In genomic region chr17:50372708-50373556, GRCh38 we compare ENCODE assay signal across 1 cellular context.
A peak's percentile ranks its signal among the peaks of the same experiment; 100 is the strongest.
TF ChIP-seq lines count a peak whose summit lies in the region.

TSS of gene EME1 (plus strand) at chr17:50373229. CDS start at chr17:50375209, 1,980 bp downstream.
TSS of gene MRPL27 (minus strand) at chr17:50373184. CDS start at chr17:50373170, 14 bp downstream.

TF ChIP-seq in GM12878, 131 proteins besides CTCF, POLR2A, EP300 and RAD21 (continued from another document and continues in another):
- TF ChIP-seq ZNF592 (IDR thresholded peaks at IDR 0.05) (no peak), SP1 (IDR thresholded peaks at IDR 0.05; ENCODE audit: low read depth, low read length) (no peak), POLR2AphosphoS5 (IDR thresholded peaks at IDR 0.05; ENCODE audit: low read length) (peak; percentile 98), FOXK2 (IDR thresholded peaks at IDR 0.05) (peak; percentile 77), JUND (IDR thresholded peaks at IDR 0.05; ENCODE audit: low read depth, low read length) (no peak), SMAD1 (IDR thresholded peaks at IDR 0.05; ENCODE audit: low read depth, partially characterized antibody) (peak; percentile 67), HCFC1 (IDR thresholded peaks at IDR 0.05; ENCODE audit: low read length) (peak; percentile 66), HSF1 (IDR thresholded peaks at IDR 0.05; ENCODE audit: low read depth, low read length) (no peak), HDAC6 (IDR thresholded peaks at IDR 0.05; ENCODE audit: unreplicated experiment) (no peak), KDM1A (IDR thresholded peaks at IDR 0.05; ENCODE audit: borderline replicate concordance) (no peak), ZNF622 (IDR thresholded peaks at IDR 0.05) (no peak), ATF2 (IDR thresholded peaks at IDR 0.05; ENCODE audit: low read length) (no peak), RUNX3 (IDR thresholded peaks at IDR 0.05; ENCODE audit: low read length) (no peak), SKIL (IDR thresholded peaks at IDR 0.05; ENCODE audit: low read depth, poor library complexity, severe bottlenecking) (no peak), YBX1 (IDR thresholded peaks at IDR 0.05) (no peak), KAT2A (conservative IDR thresholded peaks at IDR 0.05; ENCODE audit: control insufficient read depth, low read depth, low read length) (no peak), RAD51 (IDR thresholded peaks at IDR 0.05) (peak; percentile 100), ESRRA (IDR thresholded peaks at IDR 0.05; ENCODE audit: low read length) (no peak), JUNB (IDR thresholded peaks at IDR 0.05) (no peak), CREB1 (IDR thresholded peaks at IDR 0.05; ENCODE audit: low read depth) (peak; percentile 72), STAT3 (IDR thresholded peaks at IDR 0.05; ENCODE audit: low read depth, low read length) (no peak), SIN3A (IDR thresholded peaks at IDR 0.05; ENCODE audit: low read depth, low read length) (peak; percentile 99), SREBF2 (IDR thresholded peaks at IDR 0.05; ENCODE audit: low read length) (0 out of 2 replicates have a peak, but pooled peaks have one; percentile 53), BHLHE40 (IDR thresholded peaks at IDR 0.05; ENCODE audit: borderline replicate concordance in 1 of 2, low read depth in 2 of 2, low read length in 1 of 2) (peak; percentile 83 to 98), NFYA (IDR thresholded peaks at IDR 0.05; ENCODE audit: borderline replicate concordance, low read depth, low read length) (no peak), BMI1 (IDR thresholded peaks at IDR 0.05; ENCODE audit: borderline replicate concordance) (no peak), HDGF (IDR thresholded peaks at IDR 0.05) (no peak; the same call in 1 of the 2 replicates), USF2 (IDR thresholded peaks at IDR 0.05; ENCODE audit: borderline replicate concordance, low read depth, low read length) (peak; percentile 93), MEF2A (IDR thresholded peaks at IDR 0.05; ENCODE audit: insufficient read depth, low read depth, low read length) (no peak), FOS (IDR thresholded peaks at IDR 0.05; ENCODE audit: borderline replicate concordance, extremely low read depth, insufficient read length) (no peak), PBX3 (IDR thresholded peaks at IDR 0.05; ENCODE audit: insufficient replicate concordance, low read depth, low read length) (peak; percentile 9), SUZ12 (IDR thresholded peaks at IDR 0.05; ENCODE audit: unreplicated experiment) (no peak), ZNF24 (IDR thresholded peaks at IDR 0.05) (no peak), EZH2 (IDR thresholded peaks at IDR 0.05; ENCODE audit: borderline replicate concordance, control insufficient read depth, low read depth, low read length) (no peak), SMARCA5 (IDR thresholded peaks at IDR 0.05) (no peak), TARDBP (IDR thresholded peaks at IDR 0.05; ENCODE audit: borderline replicate concordance) (no peak), E2F4 (IDR thresholded peaks at IDR 0.05; ENCODE audit: low read depth, low read length) (peak; percentile 93), SUPT20H (IDR thresholded peaks at IDR 0.05; ENCODE audit: borderline replicate concordance, control insufficient read depth, low read depth, low read length) (no peak), ZBTB33 (IDR thresholded peaks at IDR 0.05) (no peak), USF1 (IDR thresholded peaks at IDR 0.05; ENCODE audit: borderline replicate concordance, extremely low read length, insufficient read depth, low read depth, low read length) (peak; percentile 95), MEF2B (IDR thresholded peaks at IDR 0.05; ENCODE audit: partially characterized antibody, poor library complexity, severe bottlenecking) (peak; percentile 62), SRF (IDR thresholded peaks at IDR 0.05; ENCODE audit: low read depth in 2 of 2, low read length in 2 of 2) (no peak), CBX3 (IDR thresholded peaks at IDR 0.05; ENCODE audit: borderline replicate concordance, low read depth) (no peak), E4F1 (IDR thresholded peaks at IDR 0.05; ENCODE audit: borderline replicate concordance, partially characterized antibody) (peak; percentile 74), ZNF207 (IDR thresholded peaks at IDR 0.05; ENCODE audit: borderline replicate concordance) (peak; percentile 73; the same call in 1 of the 2 replicates), ZSCAN29 (IDR thresholded peaks at IDR 0.05) (no peak)
